Comparison of ENCODE assay signal across 18 cellular contexts in genomic region chr1:171055966-171056643, GRCh38. TPM values are rescaled to one million over a fixed set of nuclear protein-coding genes. Genes with fewer than 3 reads are reported as not detected.
"Had no signal": no experiment of that assay in that cellular context is flagged by ENCODE, and none has a peak within 500 bp of the region (broad histone marks: within the 10 kb centered on the region; RNA-seq: fewer than 3 reads in every experiment).

No MANE protein-coding gene starts in this region.

- H3K4me3 ChIP-seq: body of pancreas, coronary artery, esophagus squamous epithelium, gastroesophageal sphincter, heart right ventricle, lung, tibial nerve had no signal

- H2AFZ ChIP-seq: parathyroid adenoma had no signal

- H3K4me1 ChIP-seq: body of pancreas, esophagus squamous epithelium, gastroesophageal sphincter, heart right ventricle, parathyroid adenoma, tibial nerve had no signal

- H3K9me3 ChIP-seq: body of pancreas, esophagus squamous epithelium, tibial nerve had no signal

- H3K36me3 ChIP-seq: esophagus squamous epithelium, gastroesophageal sphincter, heart right ventricle, tibial nerve had no signal

- H3K27ac ChIP-seq: body of pancreas, coronary artery, esophagus squamous epithelium, gastroesophageal sphincter, heart right ventricle, parathyroid adenoma, tibial nerve had no signal

- H3K9ac ChIP-seq: parathyroid adenoma had no signal

- H3K27me3 ChIP-seq: body of pancreas, esophagus squamous epithelium, tibial nerve had no signal

- H3K79me2 ChIP-seq: parathyroid adenoma had no signal

- DNase-seq: activated CD4-positive, alpha-beta T cell treated with anti-CD3 and anti-CD28 coated beads, Interleukin-2, amount 10 ng/mL, durations not matched to agents 7 days and 5 days; activated naive CD8-positive, alpha-beta T cell treated with anti-CD3 and anti-CD28 coated beads for 36 hours; amygdala; body of pancreas; esophagus squamous epithelium; heart right ventricle; left colon; naive thymus-derived CD4-positive, alpha-beta T cell; stimulated activated CD4-positive, alpha-beta T cell treated with anti-CD3 and anti-CD28 coated beads, Interleukin-12 subunit alpha, Interleukin-12 subunit beta, amount 100 ng/mL, for 4 hours; T-helper 17 cell had no signal

RNA-seq across cellular contexts. Expression of gene FMO3, which starts 34.6 kb away (rescaled TPM):
- total RNA-seq: activated CD4-positive, alpha-beta T cell treated with anti-CD3 and anti-CD28 coated beads, Interleukin-2, amount 10 ng/mL, durations not matched to agents 7 days and 5 days; activated CD8-positive, alpha-beta memory T cell treated with anti-CD3 and anti-CD28 coated beads for 36 hours; activated naive CD8-positive, alpha-beta T cell treated with anti-CD3 and anti-CD28 coated beads for 36 hours; activated T-helper 1 cell treated with anti-CD3 and anti-CD28 coated beads, Interleukin-12 subunit alpha, Interleukin-12 subunit beta, Interleukin-2, Interleukin-4 antibody, amounts not matched to agents 30 ng/mL and 10 ng/mL and 1 ng/mL, durations not matched to agents 14 hours and 24 hours and 36 hours; mononuclear cell; naive thymus-derived CD4-positive, alpha-beta T cell; T-helper 17 cell had no signal
- polyA plus RNA-seq: naive thymus-derived CD4-positive, alpha-beta T cell had no signal
